Comparison of ENCODE assay signal across 8 cellular contexts in the genomic region with DNA sequence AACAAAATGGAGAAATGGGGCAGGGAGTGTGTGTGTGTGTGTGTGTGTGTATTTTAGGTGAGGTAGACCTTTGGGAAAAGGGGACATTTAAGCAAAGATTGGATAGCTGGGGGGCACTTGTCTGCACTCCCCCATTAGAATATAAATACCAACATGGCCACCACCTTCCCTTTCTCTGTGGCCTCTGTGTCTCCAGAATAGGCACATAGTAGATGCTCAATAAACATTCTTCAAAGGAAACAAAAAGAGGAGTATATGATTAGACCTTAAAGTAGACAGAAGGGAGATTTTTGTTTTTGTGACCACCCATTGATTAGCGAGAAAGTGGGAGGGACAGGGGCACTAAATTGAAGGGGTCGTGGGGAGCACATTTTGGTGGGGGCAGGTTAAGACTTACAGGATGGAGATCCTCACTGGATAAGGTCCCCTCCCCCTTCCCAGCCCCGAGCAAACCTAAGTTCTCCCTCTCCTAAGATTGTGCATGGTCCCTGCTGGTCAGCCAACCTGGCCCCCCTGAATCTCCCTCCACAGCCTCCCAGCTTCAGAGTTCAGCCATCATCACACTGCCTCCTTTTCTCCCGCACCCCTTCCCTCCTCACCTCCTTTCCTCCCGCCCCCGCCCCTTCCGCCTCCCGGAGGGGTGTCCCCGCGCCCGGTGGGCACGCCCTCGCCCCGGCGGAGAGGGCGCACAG. TPM values are rescaled to one million over a fixed set of nuclear protein-coding genes. Genes with fewer than 3 reads are reported as not detected.
DNase-seq lines count a peak whose midpoint lies in the region; ATAC-seq and TF ChIP-seq lines count a peak whose summit lies in the region.

No MANE protein-coding gene starts in this region.

- no peak overlapping the region for H2AFZ ChIP-seq in mesenchymal stem cell (ENCODE audit: low read depth, low read length)

- intact Hi-C loops in thyroid gland (cut with DNase I): no loop called here
- intact Hi-C loops in CD14-positive monocyte (cut with micrococcal nuclease): no loop called here

- H3K36me3 ChIP-seq in brain microvascular endothelial cell (replicated peaks): no peaks in the 10 kb centered on the region
- H3K36me3 ChIP-seq in mesenchymal stem cell (ENCODE audit: control insufficient read depth in 1 of 2, insufficient read depth in 2 of 2, low read depth in 1 of 2, low read length in 2 of 2): no peaks in the 10 kb centered on the region
- no peaks in the 10 kb centered on the region for H3K36me3 ChIP-seq in thyroid gland

- H3K4me1 ChIP-seq in mesenchymal stem cell (ENCODE audit: control insufficient read depth, insufficient read depth, low read depth, low read length) (peaks cover 5% of the 10 kb centered on the region), thyroid gland (peaks cover 0 to 4% of the 10 kb centered on the region in 2 donors)

- H3K4me3 Mint-ChIP-seq in activated T-cell treated with anti-CD3 and anti-CD28 coated beads, Interleukin-2, amount 50 U/mL, for 24 hours: peak overlapping the region; percentile 66
- H3K4me3 Mint-ChIP-seq in CD14-positive monocyte: peak overlapping the region in 1 of 2 donors; percentile 73

- no peak overlapping the region for H3K14ac ChIP-seq in mesenchymal stem cell (ENCODE audit: low read length in 2 of 2)

- in situ Hi-C loops in brain microvascular endothelial cell (cut with HindIII; ENCODE audit: low pct_ligation_motif_present, low sequenced_read_pairs): no loop called here

- no peaks in the 10 kb centered on the region for H3K27me3 ChIP-seq in brain microvascular endothelial cell (replicated peaks)
- H3K27me3 ChIP-seq in mesenchymal stem cell (ENCODE audit: control insufficient read depth in 1 of 2, insufficient read depth in 1 of 2, low read length in 2 of 2): peaks cover 0 to 24% of the 10 kb centered on the region in 2 experiments
- no peaks in the 10 kb centered on the region for H3K27me3 ChIP-seq in thyroid gland

- DNase-seq in activated T-cell treated with anti-CD3 and anti-CD28 coated beads, Interleukin-2, amount 50 U/mL, for 24 hours: no peak
- DNase-seq in activated T-cell treated with anti-CD3 and anti-CD28 coated beads, Interleukin-2, amount 50 U/mL, for 48 hours: no peak
- no peak for DNase-seq in brain microvascular endothelial cell
- DNase-seq in mesenchymal stem cell: no peak
- no peak for DNase-seq in thyroid gland
- no peak for DNase-seq in SKM-1 (lab: John Stamatoyannopoulos, UW; ENCODE audit: unreplicated experiment)
- no peak for DNase-seq in CD14-positive monocyte (ENCODE audit: low spot score)

- no peak for ATAC-seq in HG03175 (IDR thresholded peaks at IDR 0.05; ENCODE audit: unreplicated experiment)

- H3K4me3 ChIP-seq in brain microvascular endothelial cell (ENCODE audit: low read depth, low read length): peak overlapping the region; percentile 9
- H3K4me3 ChIP-seq in mesenchymal stem cell (ENCODE audit: insufficient read depth in 1 of 2, low read depth in 1 of 2, low read length in 2 of 2): peak overlapping the region in 1 of 2 experiments; percentile 92
- H3K4me3 ChIP-seq in thyroid gland (replicated peaks in 1 of 3): peak overlapping the region in 1 of 3 donors; percentile 33

- peak overlapping the region in 1 of 2 experiments; percentile 3 for H3K4ac ChIP-seq in mesenchymal stem cell (ENCODE audit: low read depth in 1 of 2, low read length in 2 of 2)

- H3K23ac ChIP-seq in mesenchymal stem cell (ENCODE audit: low read length in 2 of 2): no peak overlapping the region

- H2AK5ac ChIP-seq in mesenchymal stem cell (ENCODE audit: low read length, severe bottlenecking): no peak overlapping the region

- peak overlapping the region; percentile 67 to 89 for H3K18ac ChIP-seq in mesenchymal stem cell (ENCODE audit: low read depth in 1 of 2, low read length in 2 of 2)

- H3K27ac ChIP-seq in brain microvascular endothelial cell: no peak overlapping the region
- H3K27ac ChIP-seq in mesenchymal stem cell (ENCODE audit: low read length, poor library complexity, severe bottlenecking): no peak overlapping the region
- H3K27ac ChIP-seq in thyroid gland: peak overlapping the region in 2 of 3 donors; percentile 61 to 65

- no peak overlapping the region for H2BK5ac ChIP-seq in mesenchymal stem cell (ENCODE audit: low read depth, low read length, poor library complexity, severe bottlenecking)

- no peak overlapping the region for H3K4me2 ChIP-seq in mesenchymal stem cell (ENCODE audit: low read length, poor library complexity, severe bottlenecking)

- TF ChIP-seq POLR2A in thyroid gland (IDR thresholded peaks at IDR 0.05): no peak

- peak overlapping the region; percentile 28 to 67 for H2BK12ac ChIP-seq in mesenchymal stem cell (ENCODE audit: low read length in 2 of 2)

- peak overlapping the region; percentile 92 for H2BK15ac ChIP-seq in mesenchymal stem cell (ENCODE audit: low read depth, poor library complexity, severe bottlenecking)

- peak overlapping the region; percentile 65 for H3K27ac Mint-ChIP-seq in activated T-cell treated with anti-CD3 and anti-CD28 coated beads, Interleukin-2, amount 50 U/mL, for 24 hours
- no peak overlapping the region for H3K27ac Mint-ChIP-seq in CD14-positive monocyte

- TF ChIP-seq CTCF in brain microvascular endothelial cell (IDR thresholded peaks at IDR 0.05; ENCODE audit: low read depth, low read length, missing control alignments) (no peak), thyroid gland (IDR thresholded peaks at IDR 0.05) (no peak), CD14-positive monocyte (IDR thresholded peaks at IDR 0.05) (no peak)

- H2BK120ac ChIP-seq in mesenchymal stem cell (ENCODE audit: low read depth, low read length): peak overlapping the region; percentile 87

- WGBS in mesenchymal stem cell: 13% methylated on average over 14 of the region's 16 CpGs
- WGBS in thyroid gland, 2 donors: 7 to 9% methylated on average over 13 to 16 of the region's 16 CpGs

- peak overlapping the region; percentile 56 for H4K91ac ChIP-seq in mesenchymal stem cell (ENCODE audit: low read length)

- H3K9me3 Mint-ChIP-seq in activated T-cell treated with anti-CD3 and anti-CD28 coated beads, Interleukin-2, amount 50 U/mL, for 24 hours: no peaks in the 10 kb centered on the region
- peaks cover 0 to 9% (median 4%) of the 10 kb centered on the region in 7 donors for H3K9me3 Mint-ChIP-seq in CD14-positive monocyte

- H3K79me1 ChIP-seq in mesenchymal stem cell (replicated peaks; ENCODE audit: low read length, poor library complexity, severe bottlenecking): no peaks in the 10 kb centered on the region

- peak overlapping the region; percentile 98 for H3K9ac ChIP-seq in mesenchymal stem cell (ENCODE audit: low read length)

- peaks cover 20% of the 10 kb centered on the region for H3K36me3 Mint-ChIP-seq in activated T-cell treated with anti-CD3 and anti-CD28 coated beads, Interleukin-2, amount 50 U/mL, for 24 hours (ENCODE audit: low read depth)
- no peaks in the 10 kb centered on the region for H3K36me3 Mint-ChIP-seq in CD14-positive monocyte

- H3K9me3 ChIP-seq in mesenchymal stem cell (ENCODE audit: control insufficient read depth, low read length) (no peaks in the 10 kb centered on the region), thyroid gland (no peaks in the 10 kb centered on the region)

- H3K27me3 Mint-ChIP-seq in activated T-cell treated with anti-CD3 and anti-CD28 coated beads, Interleukin-2, amount 50 U/mL, for 24 hours: peaks cover 29% of the 10 kb centered on the region
- H3K27me3 Mint-ChIP-seq in CD14-positive monocyte (ENCODE audit: low read depth in 3 of 3): peaks cover 30 to 55% (median 40%) of the 10 kb centered on the region in 3 donors

- H4K8ac ChIP-seq in mesenchymal stem cell (ENCODE audit: low read length): peak overlapping the region; percentile 87

- H3K4me1 Mint-ChIP-seq in activated T-cell treated with anti-CD3 and anti-CD28 coated beads, Interleukin-2, amount 50 U/mL, for 24 hours (ENCODE audit: low read depth): peaks cover 38% of the 10 kb centered on the region
- no peaks in the 10 kb centered on the region for H3K4me1 Mint-ChIP-seq in CD14-positive monocyte

RNA-seq across cellular contexts. Expression of a gene that starts 0.5 kb away (rescaled TPM):
- polyA plus RNA-seq in mesenchymal stem cell (2013, experiment 1 of 2): 17.1 TPM
- polyA plus RNA-seq in mesenchymal stem cell (2013, experiment 2 of 2): 16.5 TPM
- 10 to 100 TPM; 11.0 to 27.9 (median 14.0) TPM for total RNA-seq in thyroid gland
- not detected for polyA plus RNA-seq in CD14-positive monocyte

Comparison
In these comparisons a context has a peak if more than half of its experiments do, and no peak if none do; other contexts are left out.
1. H3K27ac ChIP-seq: peak in thyroid gland (2 of 3); none in brain microvascular endothelial cell (single experiment) and mesenchymal stem cell (single experiment).